In the genomic region with DNA sequence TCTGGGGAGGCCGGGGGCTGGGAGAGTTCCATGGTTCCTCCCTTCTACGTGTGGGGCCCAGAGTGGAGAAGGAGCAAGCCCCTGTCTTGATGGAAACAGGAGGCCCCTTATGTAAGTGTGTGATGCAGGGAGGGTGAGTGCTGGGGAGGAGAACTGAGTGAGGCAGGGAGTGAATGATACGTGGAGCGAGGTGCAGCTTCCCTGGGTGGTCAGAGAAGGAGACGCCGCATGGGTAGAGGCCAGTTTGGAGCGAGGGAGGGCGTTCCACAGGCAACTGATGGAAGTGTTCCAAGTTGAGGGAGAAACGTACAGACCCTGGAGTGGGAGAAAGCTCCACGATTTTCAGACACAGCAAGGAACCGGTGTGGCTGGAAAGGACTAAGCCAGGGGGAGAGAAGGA, we compare ENCODE assay signal across 21 cellular contexts. TPM values are rescaled to one million over a fixed set of nuclear protein-coding genes. Genes with fewer than 3 reads are reported as not detected.
DNase-seq lines count a peak whose midpoint lies in the region; ATAC-seq, FAIRE-seq and TF ChIP-seq lines count a peak whose summit lies in the region.
"Had no signal": no experiment of that assay in that cellular context is flagged by ENCODE, and none has a peak within 500 bp of the region (broad histone marks: within the 10 kb centered on the region; RNA-seq: fewer than 3 reads in every experiment).

No MANE protein-coding gene starts in this region.

- H3K4me3 ChIP-seq in HepG2 (replicated peaks in 1 of 3; ENCODE audit: insufficient read depth in 1 of 3, low read depth in 2 of 3, low read length in 3 of 3), result no peak overlapping the region
- H3K4me3 ChIP-seq in right lobe of liver, result no peak overlapping the region
- no peak overlapping the region for H3K4me3 ChIP-seq in neural progenitor cell
- no peak overlapping the region for H3K4me3 ChIP-seq in smooth muscle cell

- no peak for DNase-seq in HepG2 (ENCODE audit: low spot score)
- no peak for DNase-seq in right lobe of liver
- DNase-seq in central memory CD8-positive, alpha-beta T cell (ENCODE audit: low spot score in 2 of 2), result no peak
- no peak for DNase-seq in neural progenitor cell (ENCODE audit: low spot score)
- DNase-seq in AML-193 (lab: John Stamatoyannopoulos, UW), result no peak
- DNase-seq in smooth muscle cell (lab: John Stamatoyannopoulos, UW; ENCODE audit: unreplicated experiment), result no peak
- DNase-seq in activated CD8-positive, alpha-beta memory T cell treated with anti-CD3 and anti-CD28 coated beads, Interleukin-2, amount 10 ng/mL, durations not matched to agents 7 days and 5 days, result no peak
- DNase-seq: CD4-positive, alpha-beta T cell; DMS79 treated with DMSO at 0.1 percent for 48 hours; GDM1; KG1; NCI-H1092; NCI-H1694 treated with DMSO at 0.1 percent for 48 hours; NCI-H82 had no signal

- H3K9me3 Mint-ChIP-seq in central memory CD8-positive, alpha-beta T cell, result no peaks in the 10 kb centered on the region
- no peaks in the 10 kb centered on the region for H3K9me3 Mint-ChIP-seq in neural progenitor cell
- H3K9me3 Mint-ChIP-seq in activated CD8-positive, alpha-beta memory T cell treated with anti-CD3 and anti-CD28 coated beads, Interleukin-2, amount 10 ng/mL, durations not matched to agents 7 days and 5 days (ENCODE audit: low read depth), result no peaks in the 10 kb centered on the region
- H3K9me3 Mint-ChIP-seq: CD4-positive, alpha-beta T cell had no signal

- intact Hi-C loops in HepG2 (cut with micrococcal nuclease; ENCODE audit: unreplicated experiment), result no loop called here
- intact Hi-C loops in right lobe of liver (cut with DNase I), result no loop called here

- peaks cover 83% of the 10 kb centered on the region for H3K4me1 ChIP-seq in HepG2 (ENCODE audit: insufficient read depth, low read length)
- H3K4me1 ChIP-seq in right lobe of liver, result peaks cover 0 to 7% (median 0%) of the 10 kb centered on the region in 4 donors
- no peaks in the 10 kb centered on the region for H3K4me1 ChIP-seq in neural progenitor cell
- no peaks in the 10 kb centered on the region for H3K4me1 ChIP-seq in smooth muscle cell (ENCODE audit: low read depth)

- H4K20me1 ChIP-seq in HepG2 (ENCODE audit: insufficient read depth, low read length) (no peaks in the 10 kb centered on the region), neural progenitor cell (ENCODE audit: low read depth) (no peaks in the 10 kb centered on the region), smooth muscle cell (ENCODE audit: low read depth) (no peaks in the 10 kb centered on the region)

- H3K9me3 ChIP-seq in HepG2 (ENCODE audit: low read length), result no peaks in the 10 kb centered on the region
- H3K9me3 ChIP-seq in right lobe of liver, result no peaks in the 10 kb centered on the region
- no peaks in the 10 kb centered on the region for H3K9me3 ChIP-seq in neural progenitor cell (ENCODE audit: low read depth)
- no peaks in the 10 kb centered on the region for H3K9me3 ChIP-seq in smooth muscle cell (replicated peaks; ENCODE audit: low read depth)

- no peak overlapping the region for H3K4me3 Mint-ChIP-seq in central memory CD8-positive, alpha-beta T cell
- no peak overlapping the region for H3K4me3 Mint-ChIP-seq in neural progenitor cell
- no peak overlapping the region for H3K4me3 Mint-ChIP-seq in activated CD8-positive, alpha-beta memory T cell treated with anti-CD3 and anti-CD28 coated beads, Interleukin-2, amount 10 ng/mL, durations not matched to agents 7 days and 5 days
- H3K4me3 Mint-ChIP-seq: CD4-positive, alpha-beta T cell had no signal

- in situ Hi-C loops in HepG2 (cut with HindIII; ENCODE audit: extremely low pct_ligation_motif_present, low pct_unique_long_range_greater_than_20kb), result no loop called here

- no peaks in the 10 kb centered on the region for H3K79me2 ChIP-seq in HepG2 (ENCODE audit: insufficient read depth, low read length)
- H3K79me2 ChIP-seq in neural progenitor cell (ENCODE audit: low read depth), result no peaks in the 10 kb centered on the region
- no peaks in the 10 kb centered on the region for H3K79me2 ChIP-seq in smooth muscle cell (ENCODE audit: low read depth)

- peak overlapping the region; percentile 11; the same call in 1 of the 2 replicates for H3K9ac ChIP-seq in HepG2 (ENCODE audit: insufficient read depth, low read depth, low read length)
- H3K9ac ChIP-seq in neural progenitor cell, result no peak overlapping the region
- H3K9ac ChIP-seq in smooth muscle cell (ENCODE audit: low read depth), result no peak overlapping the region

- FAIRE-seq in HepG2 (lab: Jason Lieb, UNC), result no peak
- FAIRE-seq: A204.1, GM12892 had no signal

- H3F3A ChIP-seq in neural progenitor cell (ENCODE audit: low read depth), result no peaks in the 10 kb centered on the region
- H3F3A ChIP-seq in smooth muscle cell (ENCODE audit: low read depth), result no peaks in the 10 kb centered on the region

- peaks cover 2% of the 10 kb centered on the region for H3K36me3 Mint-ChIP-seq in central memory CD8-positive, alpha-beta T cell (ENCODE audit: insufficient read depth)
- H3K36me3 Mint-ChIP-seq in neural progenitor cell, result no peaks in the 10 kb centered on the region
- H3K36me3 Mint-ChIP-seq in activated CD8-positive, alpha-beta memory T cell treated with anti-CD3 and anti-CD28 coated beads, Interleukin-2, amount 10 ng/mL, durations not matched to agents 7 days and 5 days, result no peaks in the 10 kb centered on the region

- ATAC-seq in HepG2 (no peak), right lobe of liver (no peak), HG02840 (IDR thresholded peaks at IDR 0.05; ENCODE audit: low FRiP score, unreplicated experiment) (no peak)
- ATAC-seq in central memory CD8-positive, alpha-beta T cell (replicated peaks; ENCODE audit: extremely low read depth, poor library complexity, severe bottlenecking), result no peak
- no peak for ATAC-seq in activated CD8-positive, alpha-beta memory T cell treated with anti-CD3 and anti-CD28 coated beads, Interleukin-2, amount 10 ng/mL, durations not matched to agents 7 days and 5 days

- CTCF ChIA-PET in HepG2 (lab: Yijun Ruan, JAX; ENCODE audit: low intra/inter-chr PET ratio, low total read pairs), result no interaction called here
- CTCF ChIA-PET in activated CD8-positive, alpha-beta memory T cell treated with anti-CD3 and anti-CD28 coated beads, Interleukin-2, amount 10 ng/mL, durations not matched to agents 7 days and 5 days (lab: Charles Lee), result interaction anchor here (1.6 kb wide), 1 partner anchor 46 kb away, joined by 3 read pairs; no protein-coding TSS in a partner anchor

- no peak overlapping the region for H3K27ac ChIP-seq in HepG2 (ENCODE audit: extremely low read length, insufficient read depth, low read length)
- H3K27ac ChIP-seq in right lobe of liver, result no peak overlapping the region
- no peak overlapping the region for H3K27ac ChIP-seq in neural progenitor cell
- H3K27ac ChIP-seq in smooth muscle cell (ENCODE audit: low read depth), result no peak overlapping the region
- H3K27ac ChIP-seq: HL-60 had no signal

- H3K27ac Mint-ChIP-seq in central memory CD8-positive, alpha-beta T cell (ENCODE audit: low read depth), result peak overlapping the region; percentile 6
- H3K27ac Mint-ChIP-seq in neural progenitor cell, result peak overlapping the region; percentile 74
- no peak overlapping the region for H3K27ac Mint-ChIP-seq in activated CD8-positive, alpha-beta memory T cell treated with anti-CD3 and anti-CD28 coated beads, Interleukin-2, amount 10 ng/mL, durations not matched to agents 7 days and 5 days
- H3K27ac Mint-ChIP-seq: CD4-positive, alpha-beta T cell had no signal

- TF ChIP-seq CTCF in HepG2 (CRISPR knock-in tag; IDR thresholded peaks at IDR 0.05), result no peak
- TF ChIP-seq CTCF in right lobe of liver (IDR thresholded peaks at IDR 0.05), result no peak
- TF ChIP-seq CTCF in neural progenitor cell (IDR thresholded peaks at IDR 0.05), result no peak
- TF ChIP-seq CTCF in smooth muscle cell (IDR thresholded peaks at IDR 0.05; ENCODE audit: borderline replicate concordance, insufficient read depth, poor library complexity, severe bottlenecking), result no peak

- TF ChIP-seq EP300 in HepG2 (IDR thresholded peaks at IDR 0.05; ENCODE audit: low read depth in 2 of 2, low read length in 2 of 2) (no peak), HepG2 (CRISPR knock-in tag; IDR thresholded peaks at IDR 0.05; ENCODE audit: borderline replicate concordance) (no peak)

- no peak for TF ChIP-seq RAD21 in HepG2 (CRISPR knock-in tag; IDR thresholded peaks at IDR 0.05)

- H3K27me3 Mint-ChIP-seq in central memory CD8-positive, alpha-beta T cell, result peaks cover 20% of the 10 kb centered on the region
- H3K27me3 Mint-ChIP-seq in neural progenitor cell (ENCODE audit: insufficient read depth, low read depth), result peaks cover 17% of the 10 kb centered on the region
- H3K27me3 Mint-ChIP-seq in activated CD8-positive, alpha-beta memory T cell treated with anti-CD3 and anti-CD28 coated beads, Interleukin-2, amount 10 ng/mL, durations not matched to agents 7 days and 5 days, result peaks cover 9% of the 10 kb centered on the region
- H3K27me3 Mint-ChIP-seq: CD4-positive, alpha-beta T cell had no signal

- H3K36me3 ChIP-seq in HepG2 (replicated peaks in 1 of 2; ENCODE audit: control insufficient read depth in 1 of 2, insufficient read depth in 2 of 2, low read length in 2 of 2) (no peaks in the 10 kb centered on the region), right lobe of liver (no peaks in the 10 kb centered on the region), neural progenitor cell (no peaks in the 10 kb centered on the region), smooth muscle cell (ENCODE audit: low read depth) (no peaks in the 10 kb centered on the region)

- whole genome bisulfite sequencing in HepG2 (ENCODE audit: low lambda C conversion rate), result 93% methylated on average over 11 of the region's 11 CpGs
- 80% methylated on average over 11 of the region's 11 CpGs for WGBS in right lobe of liver (ENCODE audit: insufficient coverage, low coverage, low lambda C conversion rate, missing lambda C conversion rate)
- 77% methylated on average over 10 of the region's 11 CpGs for WGBS in smooth muscle cell (ENCODE audit: low lambda C conversion rate)

- TF ChIP-seq POLR2A in HepG2 (IDR thresholded peaks at IDR 0.05; ENCODE audit: insufficient read depth in 1 of 2, low read depth in 2 of 2, low read length in 2 of 2) (no peak), right lobe of liver (IDR thresholded peaks at IDR 0.05) (no peak)

- H2AFZ ChIP-seq in HepG2 (ENCODE audit: low read length) (no peak overlapping the region), neural progenitor cell (replicated peaks) (no peak overlapping the region), smooth muscle cell (ENCODE audit: low read depth) (no peak overlapping the region)

- H3K27me3 ChIP-seq in HepG2 (ENCODE audit: control insufficient read depth in 1 of 2, insufficient read depth in 2 of 2, low read length in 2 of 2) (no peaks in the 10 kb centered on the region), right lobe of liver (no peaks in the 10 kb centered on the region), neural progenitor cell (no peaks in the 10 kb centered on the region), smooth muscle cell (ENCODE audit: low read depth) (no peaks in the 10 kb centered on the region)

- H3K4me1 Mint-ChIP-seq in central memory CD8-positive, alpha-beta T cell, result no peaks in the 10 kb centered on the region
- H3K4me1 Mint-ChIP-seq in neural progenitor cell, result peaks cover 14% of the 10 kb centered on the region
- H3K4me1 Mint-ChIP-seq in activated CD8-positive, alpha-beta memory T cell treated with anti-CD3 and anti-CD28 coated beads, Interleukin-2, amount 10 ng/mL, durations not matched to agents 7 days and 5 days, result no peaks in the 10 kb centered on the region

- H3K4me2 ChIP-seq in HepG2 (ENCODE audit: low read depth, low read length) (no peak overlapping the region), neural progenitor cell (no peak overlapping the region), smooth muscle cell (no peak overlapping the region)

- POLR2A ChIA-PET in HepG2 (lab: Yijun Ruan, JAX), result interaction anchor here (3.7 kb wide), 1 partner anchor 9 kb away, joined by 16 read pairs; no protein-coding TSS in a partner anchor

- no TSS peak for BruUV-seq in HepG2 (replicated peaks; lab: Mats Ljungman, UMichigan)

RNA-seq across cellular contexts. Expression of a gene that starts 16.0 kb away (rescaled TPM):
- total RNA-seq in HepG2 (2016; rRNA removed; fragmentation: Illumina TruSeq; extraction: Trizol) (0.80 and 1.3 TPM in 2 replicates), right lobe of liver (under 1 TPM in 1 of 6 experiments, not detected in 5; 0.40 TPM), neural progenitor cell (ENCODE audit: low replicate concordance) (not detected in 2 replicates), smooth muscle cell (not detected in 2 replicates)
- 0.26 and 0.71 TPM in 2 replicates for total RNA-seq in HepG2 (2016; cell fraction: cytosol; rRNA removed; fragmentation: Illumina TruSeq; extraction: Trizol; ENCODE audit: low read depth)
- total RNA-seq in HepG2 (2016; cell fraction: insoluble cytoplasmic fraction; rRNA removed; fragmentation: Illumina TruSeq; extraction: Trizol), result 0.56 and 0.87 TPM in 2 replicates
- 0.59 and 1.5 TPM in 2 replicates for total RNA-seq in HepG2 (2016; cell fraction: membrane; rRNA removed; fragmentation: Illumina TruSeq; extraction: Trizol)
- total RNA-seq in HepG2 (2016; cell fraction: nucleus; rRNA removed; fragmentation: Illumina TruSeq; extraction: Trizol), result 1.6 and 2.6 TPM in 2 replicates
- polyA plus RNA-seq in HepG2 (2011; rRNA removed) (0.17 and 0.20 TPM in 2 replicates), smooth muscle cell (not detected in 2 replicates)
- 0.13 and 0.27 TPM in 2 replicates for polyA plus RNA-seq in HepG2 (2011; cell fraction: cytosol; rRNA removed)
- 0.40 and 0.93 TPM in 2 replicates for polyA plus RNA-seq in HepG2 (2011; cell fraction: nucleus; rRNA removed)
- not detected in 2 replicates for polyA plus RNA-seq in HepG2 (2012)
- polyA plus RNA-seq in HepG2 (2016; cell fraction: cytosol; fragmentation: Illumina TruSeq; extraction: Trizol; ENCODE audit: low read depth), result 0.70 TPM in 2 replicates
- polyA plus RNA-seq in HepG2 (2016; cell fraction: insoluble cytoplasmic fraction; fragmentation: Illumina TruSeq; extraction: Trizol; ENCODE audit: low read depth), result 0.38 and 1.3 TPM in 2 replicates
- polyA plus RNA-seq in HepG2 (2016; cell fraction: membrane; fragmentation: Illumina TruSeq; extraction: Trizol; ENCODE audit: low read depth), result 0.24 and 0.97 TPM in 2 replicates
- polyA plus RNA-seq in HepG2 (2016; cell fraction: nucleus; fragmentation: Illumina TruSeq; extraction: Trizol; ENCODE audit: insufficient read depth, low read depth), result 0.82 and 1.5 TPM in 2 replicates
- not detected in 2 replicates for polyA minus RNA-seq in HepG2 (2011; rRNA and poly(A)+ RNA removed; ENCODE audit: low replicate concordance)
- polyA minus RNA-seq in HepG2 (2011; cell fraction: cytosol; rRNA and poly(A)+ RNA removed), result not detected in 2 replicates
- 0.64 and 0.75 TPM in 2 replicates for polyA minus RNA-seq in HepG2 (2011; cell fraction: nucleus; rRNA and poly(A)+ RNA removed)
- total RNA-seq in activated CD8-positive, alpha-beta memory T cell treated with anti-CD3 and anti-CD28 coated beads, Interleukin-2, amount 10 ng/mL, durations not matched to agents 7 days and 5 days, result under 1 TPM in 1 of 2 experiments, not detected in 1; 0.26 TPM
- total RNA-seq: CD4-positive, alpha-beta T cell; M059J; NCI-H460; RPMI7951 had no signal

RNA-seq across cellular contexts. Expression of a gene that starts 21.0 kb away (rescaled TPM):
- 0.49 and 0.71 TPM in 2 replicates for total RNA-seq in HepG2 (2016; rRNA removed; fragmentation: Illumina TruSeq; extraction: Trizol)
- 0.53 and 1.0 TPM in 2 replicates for total RNA-seq in HepG2 (2016; cell fraction: cytosol; rRNA removed; fragmentation: Illumina TruSeq; extraction: Trizol; ENCODE audit: low read depth)
- 0.40 and 0.97 TPM in 2 replicates for total RNA-seq in HepG2 (2016; cell fraction: insoluble cytoplasmic fraction; rRNA removed; fragmentation: Illumina TruSeq; extraction: Trizol)
- 0.62 and 0.93 TPM in 2 replicates for total RNA-seq in HepG2 (2016; cell fraction: membrane; rRNA removed; fragmentation: Illumina TruSeq; extraction: Trizol)
- 2.8 and 3.5 TPM in 2 replicates for total RNA-seq in HepG2 (2016; cell fraction: nucleus; rRNA removed; fragmentation: Illumina TruSeq; extraction: Trizol)
- 0.98 and 1.7 TPM in 2 replicates for polyA plus RNA-seq in HepG2 (2011; rRNA removed)
- polyA plus RNA-seq in HepG2 (2011; cell fraction: cytosol; rRNA removed), result 0.49 and 0.85 TPM in 2 replicates
- 1.8 and 2.5 TPM in 2 replicates for polyA plus RNA-seq in HepG2 (2011; cell fraction: nucleus; rRNA removed)
- 0.66 and 0.72 TPM in 2 replicates for polyA plus RNA-seq in HepG2 (2012)
- polyA plus RNA-seq in HepG2 (2016; cell fraction: cytosol; fragmentation: Illumina TruSeq; extraction: Trizol; ENCODE audit: low read depth), result 0.19 and 0.31 TPM in 2 replicates
- 0.82 and 1.2 TPM in 2 replicates for polyA plus RNA-seq in HepG2 (2016; cell fraction: insoluble cytoplasmic fraction; fragmentation: Illumina TruSeq; extraction: Trizol; ENCODE audit: low read depth)
- 0.36 and 0.50 TPM in 2 replicates for polyA plus RNA-seq in HepG2 (2016; cell fraction: membrane; fragmentation: Illumina TruSeq; extraction: Trizol; ENCODE audit: low read depth)
- 3.9 and 6.0 TPM in 2 replicates for polyA plus RNA-seq in HepG2 (2016; cell fraction: nucleus; fragmentation: Illumina TruSeq; extraction: Trizol; ENCODE audit: insufficient read depth, low read depth)
- polyA minus RNA-seq in HepG2 (2011; rRNA and poly(A)+ RNA removed; ENCODE audit: low replicate concordance), result 1.6 and 2.4 TPM in 2 replicates
- 1.5 TPM in 1 of 2 replicates, not detected in the other for polyA minus RNA-seq in HepG2 (2011; cell fraction: cytosol; rRNA and poly(A)+ RNA removed)
- 0.64 and 0.99 TPM in 2 replicates for polyA minus RNA-seq in HepG2 (2011; cell fraction: nucleus; rRNA and poly(A)+ RNA removed)
- total RNA-seq in right lobe of liver, result 1 to 10 TPM in 3 of 6 experiments, under 1 TPM in 3; 0.39 to 1.3 (median 0.96) TPM
- 0.62 TPM in 1 of 2 replicates, not detected in the other for total RNA-seq in neural progenitor cell (ENCODE audit: low replicate concordance)
- total RNA-seq in smooth muscle cell, result not detected in 2 replicates
- polyA plus RNA-seq in smooth muscle cell, result not detected in 2 replicates
- under 1 TPM in 1 of 2 experiments, not detected in 1; 0.41 TPM for total RNA-seq in activated CD8-positive, alpha-beta memory T cell treated with anti-CD3 and anti-CD28 coated beads, Interleukin-2, amount 10 ng/mL, durations not matched to agents 7 days and 5 days
- total RNA-seq: NCI-H460 had no signal

RNA-seq across cellular contexts. Expression of a gene that starts 25.7 kb away (rescaled TPM):
- total RNA-seq in HepG2 (2016; rRNA removed; fragmentation: Illumina TruSeq; extraction: Trizol) (25.7 and 47.6 TPM in 2 replicates), right lobe of liver (100 to 1,000 TPM in 2 of 6 experiments, 10 to 100 TPM in 3, under 1 TPM in 1; 0.86 to 146 (median 65.3) TPM), neural progenitor cell (ENCODE audit: low replicate concordance) (0.30 TPM in 1 of 2 replicates, not detected in the other), smooth muscle cell (not detected in 2 replicates)
- total RNA-seq in HepG2 (2016; cell fraction: cytosol; rRNA removed; fragmentation: Illumina TruSeq; extraction: Trizol; ENCODE audit: low read depth), result 25.4 and 32.6 TPM in 2 replicates
- 29.6 and 46.4 TPM in 2 replicates for total RNA-seq in HepG2 (2016; cell fraction: insoluble cytoplasmic fraction; rRNA removed; fragmentation: Illumina TruSeq; extraction: Trizol)
- 20.2 and 24.3 TPM in 2 replicates for total RNA-seq in HepG2 (2016; cell fraction: membrane; rRNA removed; fragmentation: Illumina TruSeq; extraction: Trizol)
- total RNA-seq in HepG2 (2016; cell fraction: nucleus; rRNA removed; fragmentation: Illumina TruSeq; extraction: Trizol), result 34.1 and 40.9 TPM in 2 replicates
- polyA plus RNA-seq in HepG2 (2011; rRNA removed) (36.1 and 73.0 TPM in 2 replicates), smooth muscle cell (not detected in 2 replicates)
- 15.0 and 69.5 TPM in 2 replicates for polyA plus RNA-seq in HepG2 (2011; cell fraction: cytosol; rRNA removed)
- 13.2 and 42.5 TPM in 2 replicates for polyA plus RNA-seq in HepG2 (2011; cell fraction: nucleus; rRNA removed)
- 6.0 and 30.6 TPM in 2 replicates for polyA plus RNA-seq in HepG2 (2012)
- 29.7 and 32.2 TPM in 2 replicates for polyA plus RNA-seq in HepG2 (2016; cell fraction: cytosol; fragmentation: Illumina TruSeq; extraction: Trizol; ENCODE audit: low read depth)
- polyA plus RNA-seq in HepG2 (2016; cell fraction: insoluble cytoplasmic fraction; fragmentation: Illumina TruSeq; extraction: Trizol; ENCODE audit: low read depth), result 44.0 and 52.6 TPM in 2 replicates
- polyA plus RNA-seq in HepG2 (2016; cell fraction: membrane; fragmentation: Illumina TruSeq; extraction: Trizol; ENCODE audit: low read depth), result 28.8 and 30.2 TPM in 2 replicates
- 111 and 114 TPM in 2 replicates for polyA plus RNA-seq in HepG2 (2016; cell fraction: nucleus; fragmentation: Illumina TruSeq; extraction: Trizol; ENCODE audit: insufficient read depth, low read depth)
- 150 TPM in 1 of 2 replicates, not detected in the other for polyA minus RNA-seq in HepG2 (2011; rRNA and poly(A)+ RNA removed; ENCODE audit: low replicate concordance)
- polyA minus RNA-seq in HepG2 (2011; cell fraction: cytosol; rRNA and poly(A)+ RNA removed), result 10.9 and 30.2 TPM in 2 replicates
- polyA minus RNA-seq in HepG2 (2011; cell fraction: nucleus; rRNA and poly(A)+ RNA removed), result 9.2 and 18.0 TPM in 2 replicates
- total RNA-seq in activated CD8-positive, alpha-beta memory T cell treated with anti-CD3 and anti-CD28 coated beads, Interleukin-2, amount 10 ng/mL, durations not matched to agents 7 days and 5 days, result under 1 TPM; 0.55 to 0.77 TPM
- total RNA-seq: M059J, NCI-H460, RPMI7951 had no signal

RNA-seq across cellular contexts. Expression of a gene that starts 39.2 kb away (rescaled TPM):
- total RNA-seq in HepG2 (2016; rRNA removed; fragmentation: Illumina TruSeq; extraction: Trizol) (44.8 and 54.9 TPM in 2 replicates), right lobe of liver (10 to 100 TPM; 65.4 to 78.5 (median 75.7) TPM), neural progenitor cell (ENCODE audit: low replicate concordance) (46.8 and 88.7 TPM in 2 replicates), smooth muscle cell (30.4 and 34.4 TPM in 2 replicates)
- total RNA-seq in HepG2 (2016; cell fraction: cytosol; rRNA removed; fragmentation: Illumina TruSeq; extraction: Trizol; ENCODE audit: low read depth), result 85.6 and 90.7 TPM in 2 replicates
- 38.6 and 58.5 TPM in 2 replicates for total RNA-seq in HepG2 (2016; cell fraction: insoluble cytoplasmic fraction; rRNA removed; fragmentation: Illumina TruSeq; extraction: Trizol)
- 116 and 121 TPM in 2 replicates for total RNA-seq in HepG2 (2016; cell fraction: membrane; rRNA removed; fragmentation: Illumina TruSeq; extraction: Trizol)
- 31.0 and 31.5 TPM in 2 replicates for total RNA-seq in HepG2 (2016; cell fraction: nucleus; rRNA removed; fragmentation: Illumina TruSeq; extraction: Trizol)
- polyA plus RNA-seq in HepG2 (2011; rRNA removed) (94.9 and 106 TPM in 2 replicates), smooth muscle cell (20.0 and 22.7 TPM in 2 replicates)
- 72.5 and 101 TPM in 2 replicates for polyA plus RNA-seq in HepG2 (2011; cell fraction: cytosol; rRNA removed)
- polyA plus RNA-seq in HepG2 (2011; cell fraction: nucleus; rRNA removed), result 179 and 216 TPM in 2 replicates
- polyA plus RNA-seq in HepG2 (2012), result 59.3 and 80.8 TPM in 2 replicates
- polyA plus RNA-seq in HepG2 (2016; cell fraction: cytosol; fragmentation: Illumina TruSeq; extraction: Trizol; ENCODE audit: low read depth), result 180 and 204 TPM in 2 replicates
- 76.3 and 81.0 TPM in 2 replicates for polyA plus RNA-seq in HepG2 (2016; cell fraction: insoluble cytoplasmic fraction; fragmentation: Illumina TruSeq; extraction: Trizol; ENCODE audit: low read depth)
- 201 and 210 TPM in 2 replicates for polyA plus RNA-seq in HepG2 (2016; cell fraction: membrane; fragmentation: Illumina TruSeq; extraction: Trizol; ENCODE audit: low read depth)
- 122 and 131 TPM in 2 replicates for polyA plus RNA-seq in HepG2 (2016; cell fraction: nucleus; fragmentation: Illumina TruSeq; extraction: Trizol; ENCODE audit: insufficient read depth, low read depth)
- polyA minus RNA-seq in HepG2 (2011; rRNA and poly(A)+ RNA removed; ENCODE audit: low replicate concordance), result 64.5 and 74.9 TPM in 2 replicates
- polyA minus RNA-seq in HepG2 (2011; cell fraction: cytosol; rRNA and poly(A)+ RNA removed), result 28.8 and 32.4 TPM in 2 replicates
- polyA minus RNA-seq in HepG2 (2011; cell fraction: nucleus; rRNA and poly(A)+ RNA removed), result 29.3 and 33.5 TPM in 2 replicates
- total RNA-seq in activated CD8-positive, alpha-beta memory T cell treated with anti-CD3 and anti-CD28 coated beads, Interleukin-2, amount 10 ng/mL, durations not matched to agents 7 days and 5 days, result 100 to 1,000 TPM; 138 to 154 TPM

RNA-seq across cellular contexts. Expression of a gene that starts 39.7 kb away (rescaled TPM):
- total RNA-seq in HepG2 (2016; rRNA removed; fragmentation: Illumina TruSeq; extraction: Trizol), result not detected in 2 replicates
- total RNA-seq in HepG2 (2016; cell fraction: cytosol; rRNA removed; fragmentation: Illumina TruSeq; extraction: Trizol; ENCODE audit: low read depth), result 0.09 TPM in 1 of 2 replicates, not detected in the other
- total RNA-seq in HepG2 (2016; cell fraction: insoluble cytoplasmic fraction; rRNA removed; fragmentation: Illumina TruSeq; extraction: Trizol), result not detected in 2 replicates
- not detected in 2 replicates for total RNA-seq in HepG2 (2016; cell fraction: membrane; rRNA removed; fragmentation: Illumina TruSeq; extraction: Trizol)
- total RNA-seq in HepG2 (2016; cell fraction: nucleus; rRNA removed; fragmentation: Illumina TruSeq; extraction: Trizol), result not detected in 2 replicates
- polyA plus RNA-seq in HepG2 (2011; rRNA removed), result not detected in 2 replicates
- polyA plus RNA-seq in HepG2 (2011; cell fraction: cytosol; rRNA removed), result not detected in 2 replicates
- polyA plus RNA-seq in HepG2 (2011; cell fraction: nucleus; rRNA removed), result not detected in 2 replicates
- polyA plus RNA-seq in HepG2 (2012), result not detected in 2 replicates
- not detected in 2 replicates for polyA plus RNA-seq in HepG2 (2016; cell fraction: cytosol; fragmentation: Illumina TruSeq; extraction: Trizol; ENCODE audit: low read depth)
- polyA plus RNA-seq in HepG2 (2016; cell fraction: insoluble cytoplasmic fraction; fragmentation: Illumina TruSeq; extraction: Trizol; ENCODE audit: low read depth), result not detected in 2 replicates
- polyA plus RNA-seq in HepG2 (2016; cell fraction: membrane; fragmentation: Illumina TruSeq; extraction: Trizol; ENCODE audit: low read depth), result not detected in 2 replicates
- polyA plus RNA-seq in HepG2 (2016; cell fraction: nucleus; fragmentation: Illumina TruSeq; extraction: Trizol; ENCODE audit: insufficient read depth, low read depth), result not detected in 2 replicates
- not detected in 2 replicates for polyA minus RNA-seq in HepG2 (2011; rRNA and poly(A)+ RNA removed; ENCODE audit: low replicate concordance)
- not detected in 2 replicates for polyA minus RNA-seq in HepG2 (2011; cell fraction: cytosol; rRNA and poly(A)+ RNA removed)
- polyA minus RNA-seq in HepG2 (2011; cell fraction: nucleus; rRNA and poly(A)+ RNA removed), result not detected in 2 replicates
- total RNA-seq in right lobe of liver, result not detected
- total RNA-seq in neural progenitor cell (ENCODE audit: low replicate concordance), result 0.06 TPM in 1 of 2 replicates, not detected in the other
- total RNA-seq in smooth muscle cell, result not detected in 2 replicates
- not detected in 2 replicates for polyA plus RNA-seq in smooth muscle cell
- total RNA-seq in activated CD8-positive, alpha-beta memory T cell treated with anti-CD3 and anti-CD28 coated beads, Interleukin-2, amount 10 ng/mL, durations not matched to agents 7 days and 5 days, result not detected
- total RNA-seq: CD4-positive, alpha-beta T cell; M059J; NCI-H460; RPMI7951 had no signal
